ENCODE assay signal across 1 cellular context in the genomic region with DNA sequence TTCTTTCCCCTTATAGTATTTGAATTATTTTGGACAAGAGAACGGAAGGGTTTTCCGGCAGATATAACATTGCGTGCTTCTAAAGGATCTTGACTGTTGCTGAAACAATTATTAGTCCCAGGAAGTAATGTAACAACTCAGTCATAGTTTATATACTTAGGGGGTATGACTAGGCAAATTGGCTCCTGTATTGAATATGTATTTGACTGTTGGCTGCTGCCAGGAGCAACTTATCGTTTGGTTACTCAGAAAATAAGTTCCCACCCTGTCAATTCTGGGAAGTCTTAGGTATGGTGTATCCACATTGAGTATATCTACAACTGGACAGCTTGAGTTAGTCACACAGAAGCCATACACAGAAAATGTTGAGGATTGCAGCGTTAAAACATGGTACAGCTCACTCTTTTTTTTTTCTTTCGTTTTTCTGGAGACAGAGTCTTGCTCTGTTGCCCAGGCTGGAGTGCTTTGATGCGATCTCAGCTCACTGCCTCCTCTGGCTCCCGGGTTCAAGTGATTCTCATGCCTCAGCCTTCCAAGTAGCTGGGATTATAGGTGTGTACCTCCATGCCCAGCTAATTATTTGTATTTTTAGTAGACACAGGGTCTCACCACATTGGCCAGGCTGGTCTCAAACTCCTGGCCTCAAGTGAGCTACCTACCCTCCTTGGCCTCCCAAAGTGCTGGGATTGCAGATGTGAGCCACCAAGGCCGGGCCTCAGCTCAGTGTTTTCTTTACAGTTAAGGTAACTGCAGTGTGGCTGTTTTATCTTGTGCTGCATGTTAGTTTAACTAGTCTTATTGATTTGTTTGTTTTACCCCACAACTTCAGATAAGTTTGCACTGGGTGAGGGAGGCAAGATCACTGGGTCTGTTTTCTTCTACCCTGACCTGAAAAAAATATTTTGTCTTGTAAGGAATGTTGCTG.
TF ChIP-seq lines count a peak whose summit lies in the region.

No MANE protein-coding gene starts in this region.

TF ChIP-seq in HepG2, 621 proteins besides CTCF, POLR2A, EP300 and RAD21 (continued from another document):
- TF ChIP-seq ZNF10 (CRISPR knock-in tag; IDR thresholded peaks at IDR 0.05; ENCODE audit: borderline replicate concordance, low read depth) (no peak), ETV5 (CRISPR knock-in tag; IDR thresholded peaks at IDR 0.05; ENCODE audit: borderline replicate concordance) (no peak), NFE2L2 (IDR thresholded peaks at IDR 0.05; ENCODE audit: low read length) (peak; percentile 51; the same call in 1 of the 2 replicates), SNAPC2 (CRISPR knock-in tag; IDR thresholded peaks at IDR 0.05) (no peak), ZNF496 (CRISPR knock-in tag; IDR thresholded peaks at IDR 0.05; ENCODE audit: insufficient replicate concordance) (no peak), SIN3A (IDR thresholded peaks at IDR 0.05; ENCODE audit: borderline replicate concordance, low read depth, low read length) (no peak), NR2F2 (IDR thresholded peaks at IDR 0.05; ENCODE audit: borderline replicate concordance, low read depth) (peak; percentile 67; the same call in 1 of the 2 replicates), ZNF234 (CRISPR knock-in tag; conservative IDR thresholded peaks at IDR 0.05) (no peak), ADNP (CRISPR knock-in tag; IDR thresholded peaks at IDR 0.05) (peak; percentile 88), ELF1 (CRISPR knock-in tag; IDR thresholded peaks at IDR 0.05) (no peak), SALL1 (CRISPR knock-in tag; IDR thresholded peaks at IDR 0.05) (peak; percentile 90), THAP11 (CRISPR knock-in tag; IDR thresholded peaks at IDR 0.05) (peak; percentile 71), ZNF629 (CRISPR knock-in tag; conservative IDR thresholded peaks at IDR 0.05) (peak; percentile 38), ZNF616 (CRISPR knock-in tag; IDR thresholded peaks at IDR 0.05; ENCODE audit: low read depth) (no peak), FOXO1 (CRISPR knock-in tag; IDR thresholded peaks at IDR 0.05) (peak; percentile 70; the same call in 1 of the 2 replicates), FOXP1 (IDR thresholded peaks at IDR 0.05) (no peak), FOXP1 (CRISPR knock-in tag; IDR thresholded peaks at IDR 0.05) (peak; percentile 92), REL (CRISPR knock-in tag; conservative IDR thresholded peaks at IDR 0.05) (no peak), ZSCAN31 (CRISPR knock-in tag; IDR thresholded peaks at IDR 0.05; ENCODE audit: low read depth) (0 out of 2 replicates have a peak, but pooled peaks have one; percentile 37), ZNF343 (CRISPR knock-in tag; IDR thresholded peaks at IDR 0.05) (no peak), PHB2 (IDR thresholded peaks at IDR 0.05; ENCODE audit: partially characterized antibody) (no peak)
- TF ChIP-seq, protein P1, sequence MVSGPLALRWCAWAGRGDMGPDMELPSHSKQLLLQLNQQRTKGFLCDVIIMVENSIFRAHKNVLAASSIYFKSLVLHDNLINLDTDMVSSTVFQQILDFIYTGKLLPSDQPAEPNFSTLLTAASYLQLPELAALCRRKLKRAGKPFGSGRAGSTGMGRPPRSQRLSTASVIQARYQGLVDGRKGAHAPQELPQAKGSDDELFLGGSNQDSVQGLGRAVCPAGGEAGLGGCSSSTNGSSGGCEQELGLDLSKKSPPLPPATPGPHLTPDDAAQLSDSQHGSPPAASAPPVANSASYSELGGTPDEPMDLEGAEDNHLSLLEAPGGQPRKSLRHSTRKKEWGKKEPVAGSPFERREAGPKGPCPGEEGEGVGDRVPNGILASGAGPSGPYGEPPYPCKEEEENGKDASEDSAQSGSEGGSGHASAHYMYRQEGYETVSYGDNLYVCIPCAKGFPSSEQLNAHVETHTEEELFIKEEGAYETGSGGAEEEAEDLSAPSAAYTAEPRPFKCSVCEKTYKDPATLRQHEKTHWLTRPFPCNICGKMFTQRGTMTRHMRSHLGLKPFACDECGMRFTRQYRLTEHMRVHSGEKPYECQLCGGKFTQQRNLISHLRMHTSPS (CRISPR knock-in tag; IDR thresholded peaks at IDR 0.05; ENCODE audit: low read depth), result no peak
- TF ChIP-seq, protein P2, sequence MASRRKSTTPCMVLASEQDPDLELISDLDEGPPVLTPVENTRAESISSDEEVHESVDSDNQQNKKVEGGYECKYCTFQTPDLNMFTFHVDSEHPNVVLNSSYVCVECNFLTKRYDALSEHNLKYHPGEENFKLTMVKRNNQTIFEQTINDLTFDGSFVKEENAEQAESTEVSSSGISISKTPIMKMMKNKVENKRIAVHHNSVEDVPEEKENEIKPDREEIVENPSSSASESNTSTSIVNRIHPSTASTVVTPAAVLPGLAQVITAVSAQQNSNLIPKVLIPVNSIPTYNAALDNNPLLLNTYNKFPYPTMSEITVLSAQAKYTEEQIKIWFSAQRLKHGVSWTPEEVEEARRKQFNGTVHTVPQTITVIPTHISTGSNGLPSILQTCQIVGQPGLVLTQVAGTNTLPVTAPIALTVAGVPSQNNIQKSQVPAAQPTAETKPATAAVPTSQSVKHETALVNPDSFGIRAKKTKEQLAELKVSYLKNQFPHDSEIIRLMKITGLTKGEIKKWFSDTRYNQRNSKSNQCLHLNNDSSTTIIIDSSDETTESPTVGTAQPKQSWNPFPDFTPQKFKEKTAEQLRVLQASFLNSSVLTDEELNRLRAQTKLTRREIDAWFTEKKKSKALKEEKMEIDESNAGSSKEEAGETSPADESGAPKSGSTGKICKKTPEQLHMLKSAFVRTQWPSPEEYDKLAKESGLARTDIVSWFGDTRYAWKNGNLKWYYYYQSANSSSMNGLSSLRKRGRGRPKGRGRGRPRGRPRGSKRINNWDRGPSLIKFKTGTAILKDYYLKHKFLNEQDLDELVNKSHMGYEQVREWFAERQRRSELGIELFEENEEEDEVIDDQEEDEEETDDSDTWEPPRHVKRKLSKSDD (CRISPR knock-in tag; IDR thresholded peaks at IDR 0.05; ENCODE audit: low read depth), result peak; percentile 46; the same call in 1 of the 2 replicates
- TF ChIP-seq, protein P3, sequence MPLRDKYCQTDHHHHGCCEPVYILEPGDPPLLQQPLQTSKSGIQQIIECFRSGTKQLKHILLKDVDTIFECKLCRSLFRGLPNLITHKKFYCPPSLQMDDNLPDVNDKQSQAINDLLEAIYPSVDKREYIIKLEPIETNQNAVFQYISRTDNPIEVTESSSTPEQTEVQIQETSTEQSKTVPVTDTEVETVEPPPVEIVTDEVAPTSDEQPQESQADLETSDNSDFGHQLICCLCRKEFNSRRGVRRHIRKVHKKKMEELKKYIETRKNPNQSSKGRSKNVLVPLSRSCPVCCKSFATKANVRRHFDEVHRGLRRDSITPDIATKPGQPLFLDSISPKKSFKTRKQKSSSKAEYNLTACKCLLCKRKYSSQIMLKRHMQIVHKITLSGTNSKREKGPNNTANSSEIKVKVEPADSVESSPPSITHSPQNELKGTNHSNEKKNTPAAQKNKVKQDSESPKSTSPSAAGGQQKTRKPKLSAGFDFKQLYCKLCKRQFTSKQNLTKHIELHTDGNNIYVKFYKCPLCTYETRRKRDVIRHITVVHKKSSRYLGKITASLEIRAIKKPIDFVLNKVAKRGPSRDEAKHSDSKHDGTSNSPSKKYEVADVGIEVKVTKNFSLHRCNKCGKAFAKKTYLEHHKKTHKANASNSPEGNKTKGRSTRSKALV (CRISPR knock-in tag; IDR thresholded peaks at IDR 0.05), result 0 out of 2 replicates have a peak, but pooled peaks have one; percentile 7
- TF ChIP-seq, protein P4, sequence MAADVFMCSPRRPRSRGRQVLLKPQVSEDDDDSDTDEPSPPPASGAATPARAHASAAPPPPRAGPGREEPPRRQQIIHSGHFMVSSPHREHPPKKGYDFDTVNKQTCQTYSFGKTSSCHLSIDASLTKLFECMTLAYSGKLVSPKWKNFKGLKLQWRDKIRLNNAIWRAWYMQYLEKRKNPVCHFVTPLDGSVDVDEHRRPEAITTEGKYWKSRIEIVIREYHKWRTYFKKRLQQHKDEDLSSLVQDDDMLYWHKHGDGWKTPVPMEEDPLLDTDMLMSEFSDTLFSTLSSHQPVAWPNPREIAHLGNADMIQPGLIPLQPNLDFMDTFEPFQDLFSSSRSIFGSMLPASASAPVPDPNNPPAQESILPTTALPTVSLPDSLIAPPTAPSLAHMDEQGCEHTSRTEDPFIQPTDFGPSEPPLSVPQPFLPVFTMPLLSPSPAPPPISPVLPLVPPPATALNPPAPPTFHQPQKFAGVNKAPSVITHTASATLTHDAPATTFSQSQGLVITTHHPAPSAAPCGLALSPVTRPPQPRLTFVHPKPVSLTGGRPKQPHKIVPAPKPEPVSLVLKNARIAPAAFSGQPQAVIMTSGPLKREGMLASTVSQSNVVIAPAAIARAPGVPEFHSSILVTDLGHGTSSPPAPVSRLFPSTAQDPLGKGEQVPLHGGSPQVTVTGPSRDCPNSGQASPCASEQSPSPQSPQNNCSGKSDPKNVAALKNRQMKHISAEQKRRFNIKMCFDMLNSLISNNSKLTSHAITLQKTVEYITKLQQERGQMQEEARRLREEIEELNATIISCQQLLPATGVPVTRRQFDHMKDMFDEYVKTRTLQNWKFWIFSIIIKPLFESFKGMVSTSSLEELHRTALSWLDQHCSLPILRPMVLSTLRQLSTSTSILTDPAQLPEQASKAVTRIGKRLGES (CRISPR knock-in tag; IDR thresholded peaks at IDR 0.05; ENCODE audit: borderline replicate concordance), result no peak
TF ChIP-seq in HepG2: peak in this region for 154.
